ENCODE assay signal across 27 cellular contexts in genomic region chr1:57188169-57188568, GRCh38.
"Had no signal": no experiment of that assay in that cellular context is flagged by ENCODE, and none has a peak within 500 bp of the region (broad histone marks: within the 10 kb centered on the region; RNA-seq: fewer than 3 reads in every experiment).

No MANE protein-coding gene starts in this region.

- ATAC-seq: activated CD4-positive, alpha-beta T cell treated with anti-CD3 and anti-CD28 coated beads for 36 hours; activated naive CD4-positive, alpha-beta T cell treated with anti-CD3 and anti-CD28 coated beads, Interleukin-2, amount 50 U/mL, for 72 hours; activated T-helper 17 cell treated with anti-CD3 and anti-CD28 coated beads, Interleukin-2, amount 50 U/mL, for 72 hours; heart right ventricle; left lobe of liver; lower lobe of right lung; naive thymus-derived CD8-positive, alpha-beta T cell; stimulated activated memory B cell treated with anti-CD40 and anti-IgM and Interleukin-4, amounts not matched to agents 10 μg/mL and 1 μg/mL and 100 μg/mL, for 72 hours; WTC11 had no signal

- H3K9me3 ChIP-seq: adrenal gland, ascending aorta, breast epithelium, heart right ventricle, lower lobe of right lung, sigmoid colon, stomach, transverse colon, uterus had no signal

- H3K27ac ChIP-seq: adrenal gland, ascending aorta, breast epithelium, heart right ventricle, lower lobe of right lung, neural progenitor cell, sigmoid colon, stomach, transverse colon, uterus had no signal

- DNase-seq: activated CD4-positive, alpha-beta T cell treated with anti-CD3 and anti-CD28 coated beads for 36 hours; activated CD4-positive, alpha-beta T cell treated with anti-CD3 and anti-CD28 coated beads, Interleukin-2, amount 50 U/mL, for 4 hours; activated CD8-positive, alpha-beta memory T cell treated with anti-CD3 and anti-CD28 coated beads for 24 hours; activated CD8-positive, alpha-beta memory T cell treated with anti-CD3 and anti-CD28 coated beads, Interleukin-2, amount 50 U/mL, for 4 hours; activated T-cell treated with anti-CD3 and anti-CD28 coated beads, Interleukin-2, amount 50 U/mL, for 24 hours; adrenal gland; cortex of kidney; erythroblast; heart right ventricle; lower lobe of right lung; naive thymus-derived CD8-positive, alpha-beta T cell; retina; sigmoid colon; stimulated activated CD4-positive, alpha-beta T cell treated with anti-CD3 and anti-CD28 coated beads, Interleukin-15, amount 100 ng/mL, for 24 hours; stomach; T1000; transverse colon; uterus had no signal

- H3K36me3 ChIP-seq: adrenal gland, ascending aorta, breast epithelium, heart right ventricle, lower lobe of right lung, neural progenitor cell, sigmoid colon, stomach, transverse colon, uterus had no signal

- H3K4me1 ChIP-seq: adrenal gland, ascending aorta, breast epithelium, heart right ventricle, lower lobe of right lung, sigmoid colon, stomach, transverse colon, uterus had no signal

- H3K27me3 ChIP-seq: adrenal gland, ascending aorta, breast epithelium, heart right ventricle, neural progenitor cell, sigmoid colon, stomach, transverse colon, uterus had no signal

- H3K4me3 ChIP-seq: adrenal gland, ascending aorta, breast epithelium, heart right ventricle, lower lobe of right lung, neural progenitor cell, sigmoid colon, smooth muscle cell, stomach, transverse colon, uterus had no signal

- H3K9ac ChIP-seq: neural progenitor cell had no signal
